10 cellular contexts compared by ENCODE assay signal in the genomic region with DNA sequence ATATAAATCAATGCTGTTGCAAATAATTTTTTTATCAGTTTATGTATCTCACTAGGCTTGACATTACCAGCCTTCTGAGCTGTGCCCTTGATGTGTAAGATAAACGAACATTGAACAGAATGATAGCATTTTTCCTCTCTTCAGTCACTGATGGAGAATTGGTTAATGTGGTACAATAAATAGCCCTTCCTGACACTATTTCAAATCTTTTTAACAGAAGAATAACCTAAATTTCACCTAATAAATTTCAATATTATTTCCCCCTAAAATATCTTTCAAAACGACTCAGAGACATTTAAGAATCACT. TPM values are rescaled to one million over a fixed set of nuclear protein-coding genes. Genes with fewer than 3 reads are reported as not detected.
DNase-seq lines count a peak whose midpoint lies in the region; ATAC-seq, FAIRE-seq and TF ChIP-seq lines count a peak whose summit lies in the region.
"Had no signal": no experiment of that assay in that cellular context is flagged by ENCODE, and none has a peak within 500 bp of the region (broad histone marks: within the 10 kb centered on the region; RNA-seq: fewer than 3 reads in every experiment).

No MANE protein-coding gene starts in this region.

- no peaks in the 10 kb centered on the region for H3F3A ChIP-seq in smooth muscle cell (ENCODE audit: low read depth)

- intact Hi-C loops in activated CD4-positive, alpha-beta T cell treated with anti-CD3 and anti-CD28 coated beads, Interleukin-2, amount 10 ng/mL, durations not matched to agents 24 days and 14 days (cut with micrococcal nuclease): no loop called here

- CTCF ChIA-PET in WTC11 (lab: Charles Lee): no interaction called here

- H3K9me3 Mint-ChIP-seq in activated CD4-positive, alpha-beta T cell treated with anti-CD3 and anti-CD28 coated beads, Interleukin-2, amount 10 ng/mL, durations not matched to agents 24 days and 14 days: peaks cover 10% of the 10 kb centered on the region
- peaks cover 30% of the 10 kb centered on the region for H3K9me3 Mint-ChIP-seq in WTC11

- H3K27me3 ChIP-seq in smooth muscle cell (ENCODE audit: low read depth) (no peaks in the 10 kb centered on the region), small intestine (ENCODE audit: control insufficient read depth in 2 of 2, insufficient read depth in 2 of 2, low read length in 2 of 2) (no peaks in the 10 kb centered on the region)

- H3K4me2 ChIP-seq in smooth muscle cell: peak overlapping the region; percentile 93

- peaks cover 25% of the 10 kb centered on the region for H4K20me1 ChIP-seq in smooth muscle cell (ENCODE audit: low read depth)

- no peaks in the 10 kb centered on the region for H3K36me3 Mint-ChIP-seq in activated CD4-positive, alpha-beta T cell treated with anti-CD3 and anti-CD28 coated beads, Interleukin-2, amount 10 ng/mL, durations not matched to agents 24 days and 14 days (ENCODE audit: low read depth)
- H3K36me3 Mint-ChIP-seq in WTC11: peaks cover 21% of the 10 kb centered on the region

- no peak overlapping the region for H3K9ac ChIP-seq in smooth muscle cell (ENCODE audit: low read depth)

- H3K27ac ChIP-seq in smooth muscle cell (ENCODE audit: low read depth) (peak overlapping the region; percentile 93), small intestine (ENCODE audit: low read depth in 1 of 2, low read length in 1 of 2) (no peak overlapping the region)

- H3K36me3 ChIP-seq in smooth muscle cell (ENCODE audit: low read depth) (no peaks in the 10 kb centered on the region), small intestine (ENCODE audit: control insufficient read depth in 2 of 2, insufficient read depth in 2 of 2, low read length in 2 of 2) (no peaks in the 10 kb centered on the region)

- H3K4me3 ChIP-seq in smooth muscle cell: peak overlapping the region; percentile 73
- H3K4me3 ChIP-seq in small intestine (ENCODE audit: low read depth in 1 of 2, low read length in 2 of 2): no peak overlapping the region

- peaks cover 31% of the 10 kb centered on the region for H3K27me3 Mint-ChIP-seq in activated CD4-positive, alpha-beta T cell treated with anti-CD3 and anti-CD28 coated beads, Interleukin-2, amount 10 ng/mL, durations not matched to agents 24 days and 14 days
- peaks cover 47% of the 10 kb centered on the region for H3K27me3 Mint-ChIP-seq in WTC11 (ENCODE audit: low read depth)

- H2AFZ ChIP-seq in smooth muscle cell (ENCODE audit: low read depth): no peak overlapping the region

- 46% methylated on average over 2 of the region's 2 CpGs for WGBS in smooth muscle cell (ENCODE audit: low lambda C conversion rate)
- WGBS in small intestine, 3 donors: 23 to 39% (median 35%) methylated on average over 2 of the region's 2 CpGs

- H3K4me1 ChIP-seq in smooth muscle cell (ENCODE audit: low read depth) (peaks cover 23% of the 10 kb centered on the region), small intestine (ENCODE audit: control insufficient read depth in 2 of 2, insufficient read depth in 1 of 2, low read depth in 1 of 2, low read length in 1 of 2) (no peaks in the 10 kb centered on the region)

- ATAC-seq in WTC11 (no peak), HG02610 (IDR thresholded peaks at IDR 0.05; ENCODE audit: unreplicated experiment) (no peak), GM21423 (IDR thresholded peaks at IDR 0.05; ENCODE audit: unreplicated experiment) (no peak)

- FAIRE-seq in small intestine (lab: Jason Lieb, UNC): no peak
- FAIRE-seq: colon, TTC549 had no signal

- peaks cover 21% of the 10 kb centered on the region for H3K4me1 Mint-ChIP-seq in activated CD4-positive, alpha-beta T cell treated with anti-CD3 and anti-CD28 coated beads, Interleukin-2, amount 10 ng/mL, durations not matched to agents 24 days and 14 days
- H3K4me1 Mint-ChIP-seq in WTC11: peaks cover 16% of the 10 kb centered on the region

- POLR2A ChIA-PET in WTC11 (lab: Charles Lee): no interaction called here

- H3K27ac Mint-ChIP-seq in activated CD4-positive, alpha-beta T cell treated with anti-CD3 and anti-CD28 coated beads, Interleukin-2, amount 10 ng/mL, durations not matched to agents 24 days and 14 days: no peak overlapping the region
- H3K27ac Mint-ChIP-seq in WTC11: no peak overlapping the region

- no peak for DNase-seq in activated CD4-positive, alpha-beta T cell treated with anti-CD3 and anti-CD28 coated beads, Interleukin-2, amount 10 ng/mL, durations not matched to agents 24 days and 14 days
- DNase-seq in activated CD4-positive, alpha-beta T cell treated with anti-CD3 and anti-CD28 coated beads for 4 hours: no peak
- DNase-seq in WTC11 (ENCODE audit: low spot score) (no peak), globus pallidus (ENCODE audit: low spot score) (peak; percentile 13), smooth muscle cell (lab: John Stamatoyannopoulos, UW; ENCODE audit: unreplicated experiment) (no peak), small intestine (no peak)

- TF ChIP-seq CTCF in WTC11 (IDR thresholded peaks at IDR 0.05): no peak
- TF ChIP-seq CTCF in smooth muscle cell (IDR thresholded peaks at IDR 0.05; ENCODE audit: borderline replicate concordance, insufficient read depth, poor library complexity, severe bottlenecking): no peak

- H3K79me2 ChIP-seq in smooth muscle cell (ENCODE audit: low read depth): peaks cover 28% of the 10 kb centered on the region

- H3K4me3 Mint-ChIP-seq in activated CD4-positive, alpha-beta T cell treated with anti-CD3 and anti-CD28 coated beads, Interleukin-2, amount 10 ng/mL, durations not matched to agents 24 days and 14 days: peak overlapping the region; percentile 19
- H3K4me3 Mint-ChIP-seq in WTC11: peak overlapping the region; percentile 84

- H3K9me3 ChIP-seq in smooth muscle cell (replicated peaks; ENCODE audit: low read depth) (no peaks in the 10 kb centered on the region), small intestine (ENCODE audit: control insufficient read depth, low read depth) (no peaks in the 10 kb centered on the region)

TF ChIP-seq in WTC11, 78 proteins besides CTCF, POLR2A, EP300 and RAD21:
- TF ChIP-seq, protein P1, sequence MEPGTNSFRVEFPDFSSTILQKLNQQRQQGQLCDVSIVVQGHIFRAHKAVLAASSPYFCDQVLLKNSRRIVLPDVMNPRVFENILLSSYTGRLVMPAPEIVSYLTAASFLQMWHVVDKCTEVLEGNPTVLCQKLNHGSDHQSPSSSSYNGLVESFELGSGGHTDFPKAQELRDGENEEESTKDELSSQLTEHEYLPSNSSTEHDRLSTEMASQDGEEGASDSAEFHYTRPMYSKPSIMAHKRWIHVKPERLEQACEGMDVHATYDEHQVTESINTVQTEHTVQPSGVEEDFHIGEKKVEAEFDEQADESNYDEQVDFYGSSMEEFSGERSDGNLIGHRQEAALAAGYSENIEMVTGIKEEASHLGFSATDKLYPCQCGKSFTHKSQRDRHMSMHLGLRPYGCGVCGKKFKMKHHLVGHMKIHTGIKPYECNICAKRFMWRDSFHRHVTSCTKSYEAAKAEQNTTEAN (CRISPR knock-in tag; IDR thresholded peaks at IDR 0.05): no peak
- TF ChIP-seq KAT7 (CRISPR knock-in tag; IDR thresholded peaks at IDR 0.05; ENCODE audit: borderline replicate concordance): no peak
- TF ChIP-seq GRHL2 (CRISPR knock-in tag; IDR thresholded peaks at IDR 0.05; ENCODE audit: insufficient replicate concordance, severe bottlenecking): no peak
- TF ChIP-seq ZNF396 (CRISPR knock-in tag; IDR thresholded peaks at IDR 0.05; ENCODE audit: borderline replicate concordance): no peak
- no peak for TF ChIP-seq ZNF219 (CRISPR knock-in tag; IDR thresholded peaks at IDR 0.05; ENCODE audit: borderline replicate concordance)

RNA-seq across cellular contexts. Expression of a gene that starts 2.2 kb away (rescaled TPM):
- 19.7 and 22.1 TPM in 2 replicates for total RNA-seq in activated CD4-positive, alpha-beta T cell treated with anti-CD3 and anti-CD28 coated beads, Interleukin-2, amount 10 ng/mL, durations not matched to agents 24 days and 14 days
- total RNA-seq in WTC11 (2021): 29.6 to 31.7 TPM (median 31.3 TPM) in 3 replicates
- 70.1 and 81.7 TPM in 2 replicates for total RNA-seq in smooth muscle cell
- 42.8 and 76.2 TPM in 2 replicates for polyA plus RNA-seq in smooth muscle cell
- polyA plus RNA-seq in small intestine: 10 to 100 TPM; 13.2 to 18.4 (median 17.3) TPM
